10 cellular contexts compared by ENCODE assay signal in the genomic region with DNA sequence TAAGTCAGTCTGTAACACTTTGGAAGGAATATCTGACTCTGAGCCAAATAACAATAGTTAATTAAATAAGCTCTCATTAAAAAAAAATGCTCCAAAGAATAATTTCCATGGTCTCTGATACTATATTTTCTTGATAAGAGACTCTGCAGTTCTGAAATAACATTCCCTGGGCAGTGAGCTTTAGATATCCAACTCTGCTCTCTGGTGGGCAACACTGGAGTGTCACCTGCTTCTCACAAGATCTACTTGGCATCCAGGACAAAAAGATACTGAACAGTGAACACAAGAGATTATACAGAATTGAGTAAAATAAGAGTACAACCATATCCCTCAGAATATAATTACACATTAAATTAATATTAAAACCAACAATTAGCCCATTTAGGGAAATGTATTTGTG. TPM values are rescaled to one million over a fixed set of nuclear protein-coding genes. Genes with fewer than 3 reads are reported as not detected.
DNase-seq lines count a peak whose midpoint lies in the region; ATAC-seq and TF ChIP-seq lines count a peak whose summit lies in the region.
"Had no signal": no experiment of that assay in that cellular context is flagged by ENCODE, and none has a peak within 500 bp of the region (broad histone marks: within the 10 kb centered on the region; RNA-seq: fewer than 3 reads in every experiment).

No MANE protein-coding gene starts in this region.

- ATAC-seq in body of pancreas = peak; percentile 79
- ATAC-seq in lung (ENCODE audit: insufficient read depth, low FRiP score) = no peak
- ATAC-seq in activated CD4-positive, CD25-positive, alpha-beta regulatory T cell treated with anti-CD3 and anti-CD28 coated beads, Interleukin-2, amount 50 U/mL, for 24 hours = no peak

- H3K9me3 ChIP-seq in body of pancreas = no peaks in the 10 kb centered on the region
- no peaks in the 10 kb centered on the region for H3K9me3 ChIP-seq in lung (ENCODE audit: control insufficient read depth in 2 of 2, insufficient read depth in 1 of 2, low read length in 1 of 2)

- H3K4me1 ChIP-seq in body of pancreas (no peaks in the 10 kb centered on the region), lung (ENCODE audit: control insufficient read depth in 2 of 2, insufficient read depth in 2 of 2, low read length in 2 of 2) (peaks cover 0 to 2% of the 10 kb centered on the region in 2 donors)

- H3K4me3 ChIP-seq in body of pancreas (no peak overlapping the region), lung (no peak overlapping the region)

- intact Hi-C loops in body of pancreas (cut with DNase I) = no loop called here

- TF ChIP-seq POLR2A in body of pancreas (IDR thresholded peaks at IDR 0.05) = no peak

- H3K27ac ChIP-seq in body of pancreas = no peak overlapping the region
- H3K27ac ChIP-seq in lung (ENCODE audit: low read depth in 1 of 2, low read length in 1 of 2) = no peak overlapping the region
- H3K27ac ChIP-seq: KMS-11 had no signal

- H3K27me3 ChIP-seq in body of pancreas (no peaks in the 10 kb centered on the region), lung (ENCODE audit: control insufficient read depth, insufficient read depth) (no peaks in the 10 kb centered on the region)

- peak; percentile 65 for DNase-seq in D341Med (ENCODE audit: low spot score)
- DNase-seq in body of pancreas = peak; percentile 39 to 49 (median 44)
- no peak for DNase-seq in lung (ENCODE audit: low spot score)
- DNase-seq in NCI-H446 treated with DMSO at 0.1 percent for 48 hours (lab: John Stamatoyannopoulos, UW) = no peak
- no peak for DNase-seq in activated gamma-delta T cell (lab: John Stamatoyannopoulos, UW)
- DNase-seq in iPS-NIHi11 (ENCODE audit: low spot score) = no peak

- TF ChIP-seq CTCF in LNCAP (IDR thresholded peaks at IDR 0.05) (peak; percentile 58; the same call in 1 of the 2 replicates), body of pancreas (IDR thresholded peaks at IDR 0.05) (peak in 6 of 7 experiments; percentile 20 to 64 (median 52)), lung (IDR thresholded peaks at IDR 0.05; ENCODE audit: control extremely low read depth, extremely low read depth) (peak; percentile 22)

- peaks cover 0 to 17% of the 10 kb centered on the region in 2 donors for H3K36me3 ChIP-seq in body of pancreas (replicated peaks in 1 of 2; ENCODE audit: insufficient read depth in 1 of 2, low read depth in 2 of 2)
- H3K36me3 ChIP-seq in lung (ENCODE audit: control insufficient read depth in 2 of 2, insufficient read depth in 2 of 2, low read length in 2 of 2) = peaks cover 16 to 22% of the 10 kb centered on the region in 2 donors

RNA-seq across cellular contexts. Expression of gene BLMH, which starts 13.7 kb away (rescaled TPM):
- total RNA-seq in body of pancreas (10 to 100 TPM; 18.7 to 48.1 TPM), lung (10 to 100 TPM; 25.9 to 50.9 TPM)
- 10 to 100 TPM; 10.5 to 17.3 TPM for polyA plus RNA-seq in lung

RNA-seq across cellular contexts. Expression of gene SLC6A4, which starts 42.5 kb away (rescaled TPM):
- total RNA-seq in body of pancreas (1 to 10 TPM in 1 of 2 donors, under 1 TPM in 1; 0.33 to 2.1 TPM), lung (10 to 100 TPM in 1 of 2 donors, 1 to 10 TPM in 1; 3.5 to 12.7 TPM)
- 1 to 10 TPM; 8.8 to 8.9 TPM for polyA plus RNA-seq in lung

RNA-seq across cellular contexts. Expression of gene TMIGD1, which starts 55.8 kb away (rescaled TPM):
- total RNA-seq in body of pancreas = not detected
- not detected for total RNA-seq in lung
- polyA plus RNA-seq in lung = not detected
- total RNA-seq: urinary bladder had no signal
- polyA plus RNA-seq: urinary bladder had no signal

Comparison
In these comparisons a context has a peak if more than half of its experiments do, and no peak if none do; other contexts are left out.
1. DNase-seq: peak in D341Med (single experiment) and body of pancreas (4 of 4); none in lung (single experiment), NCI-H446 treated with DMSO at 0.1 percent for 48 hours (single experiment), activated gamma-delta T cell (single experiment) and iPS-NIHi11 (single experiment).
2. Peak in every context shown above with its lines, with median percentiles within 50 percentile points of each other: CTCF ChIP-seq.